In the genomic region with DNA sequence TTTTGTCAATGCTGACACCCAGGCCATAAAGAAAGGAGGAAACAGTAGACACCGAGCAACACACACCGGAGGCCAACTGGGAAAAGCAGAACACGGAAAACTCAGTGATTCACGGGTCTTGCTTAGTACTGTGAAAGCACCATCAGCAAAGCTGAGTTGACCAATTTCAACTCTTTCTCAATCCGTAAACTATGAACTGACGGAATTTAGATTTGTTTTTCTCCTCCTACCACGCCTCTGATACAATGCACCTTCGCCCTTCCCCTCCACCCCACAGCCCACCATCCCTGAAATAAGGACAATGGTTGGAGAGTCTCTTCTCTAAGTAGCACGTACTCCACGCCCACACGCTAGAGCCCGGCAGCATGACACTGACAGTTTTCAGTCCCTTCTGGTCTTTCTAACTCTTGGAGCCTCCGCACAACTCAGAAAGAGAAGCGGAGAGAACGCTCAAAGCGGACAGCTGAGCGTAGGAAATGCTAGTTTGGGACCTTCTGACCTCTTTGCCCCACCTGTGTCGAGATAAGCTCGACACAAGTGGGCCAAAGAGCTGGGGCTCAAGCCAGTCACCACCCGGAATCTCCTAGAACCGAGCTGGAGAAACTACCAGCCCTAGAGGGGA, we compare ENCODE assay signal across 8 cellular contexts. TPM values are rescaled to one million over a fixed set of nuclear protein-coding genes. Genes with fewer than 3 reads are reported as not detected.
DNase-seq lines count a peak whose midpoint lies in the region; ATAC-seq and TF ChIP-seq lines count a peak whose summit lies in the region.

No MANE protein-coding gene starts in this region.

- no peak for TF ChIP-seq POLR2A in esophagus muscularis mucosa (IDR thresholded peaks at IDR 0.05; ENCODE audit: low read depth)
- TF ChIP-seq POLR2A in stomach (IDR thresholded peaks at IDR 0.05), result no peak

- peaks cover 0 to 3% (median 0%) of the 10 kb centered on the region in 5 donors for H3K36me3 Mint-ChIP-seq in naive thymus-derived CD4-positive, alpha-beta T cell

- H3K27me3 ChIP-seq in BJ (ENCODE audit: control insufficient read depth, insufficient read depth, low read length) (no peaks in the 10 kb centered on the region), esophagus muscularis mucosa (no peaks in the 10 kb centered on the region), stomach (no peaks in the 10 kb centered on the region)
- H3K27me3 ChIP-seq in naive thymus-derived CD4-positive, alpha-beta T cell (ENCODE audit: control insufficient read depth in 2 of 2, insufficient read depth in 2 of 2, low read length in 2 of 2), result no peaks in the 10 kb centered on the region

- ATAC-seq in HG03342 (IDR thresholded peaks at IDR 0.05; ENCODE audit: unreplicated experiment), result peak; percentile 45
- ATAC-seq in naive thymus-derived CD4-positive, alpha-beta T cell, result peak; percentile 48

- POLR2A ChIA-PET in BJ (lab: Charles Lee), result interaction anchor here (0.6 kb wide), 1 partner anchor 1180 kb away, joined by 3 read pairs; no protein-coding TSS in a partner anchor
- POLR2A ChIA-PET in naive thymus-derived CD4-positive, alpha-beta T cell (lab: Charles Lee), result interaction anchor here (0.8 to 1.2 kb wide), 3 partner anchors 9 to 94 kb away, joined by 3 to 4 read pairs (median 3); no protein-coding TSS in a partner anchor

- peaks cover 0 to 5% (median 0%) of the 10 kb centered on the region in 5 donors for H3K27me3 Mint-ChIP-seq in naive thymus-derived CD4-positive, alpha-beta T cell

- H3K27ac Mint-ChIP-seq in naive thymus-derived CD4-positive, alpha-beta T cell, result peak overlapping the region; percentile 23 to 99 (median 92)

- TF ChIP-seq EP300 in esophagus muscularis mucosa (IDR thresholded peaks at IDR 0.05) (no peak), stomach (IDR thresholded peaks at IDR 0.05) (no peak)

- TF ChIP-seq CTCF in BJ (IDR thresholded peaks at IDR 0.05; ENCODE audit: insufficient read depth, low read depth, low read length), result no peak
- TF ChIP-seq CTCF in esophagus muscularis mucosa (IDR thresholded peaks at IDR 0.05), result no peak
- no peak for TF ChIP-seq CTCF in stomach (IDR thresholded peaks at IDR 0.05)

- no peaks in the 10 kb centered on the region for H3K9me3 Mint-ChIP-seq in naive thymus-derived CD4-positive, alpha-beta T cell

- intact Hi-C loops in esophagus muscularis mucosa (cut with DNase I), result no loop called here
- intact Hi-C loops in naive thymus-derived CD4-positive, alpha-beta T cell (cut with micrococcal nuclease), result loop anchor here (2.0 to 10.0 kb wide), 6 partner anchors 126 to 1754 kb away; a partner anchor contains a TSS
- intact Hi-C loops in stomach (cut with DNase I; ENCODE audit: low total_unique reads), result no loop called here

- DNase-seq in BJ (ENCODE audit: low read depth) (no peak), GM19238 (ENCODE audit: insufficient read length, low spot score) (peak; percentile 6), NCI-H748 (lab: John Stamatoyannopoulos, UW; ENCODE audit: unreplicated experiment) (peak; percentile 81), activated T-cell treated with anti-CD3 and anti-CD28 coated beads for 24 hours (ENCODE audit: low read depth) (peak; percentile 36), esophagus muscularis mucosa (ENCODE audit: extremely low spot score) (no peak), stomach (peak; percentile 29)
- DNase-seq in naive thymus-derived CD4-positive, alpha-beta T cell, result peak in 8 of 9 donors; percentile 13 to 53 (median 36)

- CTCF ChIA-PET in BJ (lab: Yijun Ruan, JAX), result interaction anchor here (0.8 to 1.9 kb wide), 6 partner anchors 79 to 311 kb away, joined by 3 to 7 read pairs (median 4); no protein-coding TSS in a partner anchor
- CTCF ChIA-PET in naive thymus-derived CD4-positive, alpha-beta T cell (lab: Charles Lee), result interaction anchor here (0.6 kb wide), 1 partner anchor 8 kb away, joined by 4 read pairs; no protein-coding TSS in a partner anchor

- H3K4me3 ChIP-seq in BJ (ENCODE audit: low read depth, low read length), result peak overlapping the region; percentile 49
- peak overlapping the region; percentile 72 to 84 (median 78) for H3K4me3 ChIP-seq in esophagus muscularis mucosa
- peak overlapping the region; percentile 84 for H3K4me3 ChIP-seq in naive thymus-derived CD4-positive, alpha-beta T cell (ENCODE audit: low read length)
- H3K4me3 ChIP-seq in stomach, result peak overlapping the region; percentile 63 to 85 (median 83)

- H3K36me3 ChIP-seq in BJ (ENCODE audit: control insufficient read depth, insufficient read depth, low read length) (no peaks in the 10 kb centered on the region), esophagus muscularis mucosa (no peaks in the 10 kb centered on the region), stomach (no peaks in the 10 kb centered on the region)
- H3K36me3 ChIP-seq in naive thymus-derived CD4-positive, alpha-beta T cell (ENCODE audit: control insufficient read depth in 2 of 3, insufficient read depth in 3 of 3, low read length in 3 of 3), result no peaks in the 10 kb centered on the region

- H3K9me3 ChIP-seq in esophagus muscularis mucosa, result no peaks in the 10 kb centered on the region
- no peaks in the 10 kb centered on the region for H3K9me3 ChIP-seq in naive thymus-derived CD4-positive, alpha-beta T cell (ENCODE audit: control insufficient read depth in 2 of 3, low read length in 3 of 3)
- no peaks in the 10 kb centered on the region for H3K9me3 ChIP-seq in stomach

- 1% methylated on average over 21 of the region's 21 CpGs for WGBS in esophagus muscularis mucosa
- 0 to 1% (median 0%) methylated on average over 20 to 21 of the region's 21 CpGs for WGBS in stomach, 5 donors

- peak overlapping the region; percentile 89 to 96 (median 92) for H3K4me3 Mint-ChIP-seq in naive thymus-derived CD4-positive, alpha-beta T cell

- peaks cover 18 to 35% (median 31%) of the 10 kb centered on the region in 7 donors for H3K4me1 Mint-ChIP-seq in naive thymus-derived CD4-positive, alpha-beta T cell

- peak overlapping the region; percentile 81 to 85 (median 82) for H3K27ac ChIP-seq in esophagus muscularis mucosa (replicated peaks in 1 of 4)
- H3K27ac ChIP-seq in naive thymus-derived CD4-positive, alpha-beta T cell (ENCODE audit: low read depth, low read length), result peak overlapping the region; percentile 75
- H3K27ac ChIP-seq in stomach, result peak overlapping the region; percentile 80 to 92 (median 88)

- H3K4me1 ChIP-seq in esophagus muscularis mucosa (peaks cover 10 to 26% (median 23%) of the 10 kb centered on the region in 4 donors), stomach (peaks cover 10 to 34% (median 21%) of the 10 kb centered on the region in 4 donors)
- peaks cover 11 to 16% of the 10 kb centered on the region in 2 donors for H3K4me1 ChIP-seq in naive thymus-derived CD4-positive, alpha-beta T cell (ENCODE audit: control insufficient read depth in 2 of 2, insufficient read depth in 2 of 2, low read length in 2 of 2)

RNA-seq across cellular contexts. Expression of a gene that starts 0.7 kb away (rescaled TPM):
- polyA plus RNA-seq in BJ (2011; rRNA removed) (19.6 and 36.5 TPM in 2 replicates), stomach (1 to 10 TPM; 1.8 to 2.7 (median 1.8) TPM)
- polyA minus RNA-seq in BJ (2011; rRNA and poly(A)+ RNA removed), result 17.6 and 26.9 TPM in 2 replicates
- total RNA-seq in esophagus muscularis mucosa (10 to 100 TPM in 2 of 4 donors, 1 to 10 TPM in 2; 9.4 to 15.8 (median 11.4) TPM), stomach (10 to 100 TPM in 4 of 5 donors, 1 to 10 TPM in 1; 4.9 to 29.0 (median 13.3) TPM)
- total RNA-seq in naive thymus-derived CD4-positive, alpha-beta T cell, result 10 to 100 TPM; 19.4 to 36.8 (median 24.0) TPM
- polyA plus RNA-seq in naive thymus-derived CD4-positive, alpha-beta T cell, result 10 to 100 TPM; 13.7 to 14.8 TPM

Comparison
In these comparisons a context has a peak if more than half of its experiments do, and no peak if none do; other contexts are left out.
1. DNase-seq: peak in GM19238 (single experiment), NCI-H748 (single experiment), activated T-cell treated with anti-CD3 and anti-CD28 coated beads for 24 hours (single experiment), naive thymus-derived CD4-positive, alpha-beta T cell (8 of 9) and stomach (single experiment); none in BJ (single experiment) and esophagus muscularis mucosa (single experiment).
2. intact Hi-C loops: an anchor here in naive thymus-derived CD4-positive, alpha-beta T cell (2.0 to 10.0 kb wide); none called in esophagus muscularis mucosa and stomach.
3. Peak in every context shown above with its lines, with median percentiles within 50 percentile points of each other: H3K4me3 ChIP-seq and H3K27ac ChIP-seq.